In genomic region chr1:173137116-173137515, GRCh38 we compare ENCODE assay signal across 17 cellular contexts.
A peak's percentile ranks its signal among the peaks of the same experiment; 100 is the strongest.
DNase-seq lines count a peak whose midpoint lies in the region; ATAC-seq and TF ChIP-seq lines count a peak whose summit lies in the region.
"Had no signal": no experiment of that assay in that cellular context is flagged by ENCODE, and none has a peak within 500 bp of the region (broad histone marks: within the 10 kb centered on the region; RNA-seq: fewer than 3 reads in every experiment).

No MANE protein-coding gene starts in this region.

- H3K14ac ChIP-seq in IMR-90 (replicated peaks; ENCODE audit: low read depth, low read length), result no peak overlapping the region

- H2BK15ac ChIP-seq in IMR-90 (ENCODE audit: low read depth, low read length), result no peak overlapping the region

- no peak overlapping the region for H2AK9ac ChIP-seq in IMR-90 (replicated peaks; ENCODE audit: low read depth, low read length, poor library complexity)

- intact Hi-C loops in IMR-90 (cut with micrococcal nuclease), result no loop called here

- no peaks in the 10 kb centered on the region for H3K9me3 Mint-ChIP-seq in effector memory CD8-positive, alpha-beta T cell
- no peaks in the 10 kb centered on the region for H3K9me3 Mint-ChIP-seq in stimulated activated naive B cell treated with anti-CD40 and anti-IgM and Interleukin-4, amounts not matched to agents 10 μg/mL and 1 μg/mL and 100 μg/mL, for 72 hours
- H3K9me3 Mint-ChIP-seq: IgD-negative memory B cell had no signal

- WGBS in IMR-90 (ENCODE audit: extremely low coverage in 2 of 2, insufficient read length in 1 of 2), 2 experiments, result no CpG with 5 or more reads among the region's 2 CpGs

- H3K4ac ChIP-seq in IMR-90 (ENCODE audit: low read depth, low read length), result no peak overlapping the region

- no peaks in the 10 kb centered on the region for H3K27me3 ChIP-seq in IMR-90 (ENCODE audit: control insufficient read depth, insufficient read depth, low read length)
- H3K27me3 ChIP-seq: BLaER1 had no signal

- H3K9ac ChIP-seq in IMR-90 (ENCODE audit: low read depth, low read length), result no peak overlapping the region
- H3K9ac ChIP-seq: BLaER1 had no signal

- no peak overlapping the region for H3K27ac ChIP-seq in IMR-90 (ENCODE audit: insufficient read depth, low read length)
- no peak overlapping the region for H3K27ac ChIP-seq in coronary artery
- H3K27ac ChIP-seq: BLaER1 had no signal

- H3K4me2 ChIP-seq in IMR-90 (ENCODE audit: low read depth, low read length), result no peak overlapping the region
- H3K4me2 ChIP-seq: BLaER1 had no signal

- no peak for TF ChIP-seq POLR2A in IMR-90 (IDR thresholded peaks at IDR 0.05; ENCODE audit: low read depth, low read length)

- H4K8ac ChIP-seq in IMR-90 (ENCODE audit: low read depth in 2 of 2, low read length in 2 of 2), result no peak overlapping the region

- H4K5ac ChIP-seq in IMR-90 (ENCODE audit: low read depth, low read length), result no peak overlapping the region

- H3K36me3 Mint-ChIP-seq in effector memory CD8-positive, alpha-beta T cell (ENCODE audit: insufficient read depth), result no peaks in the 10 kb centered on the region
- H3K36me3 Mint-ChIP-seq in stimulated activated naive B cell treated with anti-CD40 and anti-IgM and Interleukin-4, amounts not matched to agents 10 μg/mL and 1 μg/mL and 100 μg/mL, for 72 hours, result no peaks in the 10 kb centered on the region
- H3K36me3 Mint-ChIP-seq: IgD-negative memory B cell had no signal

- H3K56ac ChIP-seq in IMR-90 (ENCODE audit: extremely low read depth, insufficient read depth, low read length), result no peak overlapping the region

- H2AK5ac ChIP-seq in IMR-90 (ENCODE audit: low read depth, low read length), result no peak overlapping the region

- H3K18ac ChIP-seq in IMR-90 (ENCODE audit: low read depth, low read length), result no peak overlapping the region

- H2AFZ ChIP-seq in IMR-90 (replicated peaks; ENCODE audit: low read length, poor library complexity), result no peak overlapping the region

- no peak overlapping the region for H2BK120ac ChIP-seq in IMR-90 (ENCODE audit: low read depth, low read length)

- no peaks in the 10 kb centered on the region for H3K36me3 ChIP-seq in IMR-90 (ENCODE audit: control insufficient read depth, insufficient read depth, low read length)
- H3K36me3 ChIP-seq: BLaER1 had no signal

- CTCF ChIA-PET in IMR-90 (lab: Yijun Ruan, JAX), result no interaction called here

- DNase-seq in IMR-90 (peak; percentile 46), astrocyte of the spinal cord (ENCODE audit: low read depth, low spot score) (peak; percentile 7), fibroblast of peridontal ligament (ENCODE audit: extremely low read depth) (peak; percentile 31), renal cortical epithelial cell (ENCODE audit: low read depth) (peak; percentile 8), NOMO-1 treated with DMSO at 0.1 percent for 48 hours (lab: John Stamatoyannopoulos, UW; ENCODE audit: unreplicated experiment) (no peak), coronary artery (ENCODE audit: low spot score) (no peak)
- DNase-seq in effector memory CD8-positive, alpha-beta T cell, result no peak
- no peak for DNase-seq in stimulated activated naive B cell treated with anti-CD40 and anti-IgM and Interleukin-4, amounts not matched to agents 10 μg/mL and 1 μg/mL and 100 μg/mL, for 72 hours
- DNase-seq: DND-41; GF-D8; Kasumi-1; NCI-H187; NK-92 treated with Interleukin-12 subunit alpha and Interleukin-12 subunit beta, amount 100 ng/mL, for 24 hours; OCI-M1; SIG-M5 had no signal

- BruUV-seq in IMR-90 (replicated peaks; lab: Mats Ljungman, UMichigan), result no TSS peak

- dilution Hi-C loops in IMR-90 (cut with HindIII; ENCODE audit: low sequenced_read_pairs, unreplicated experiment), result no loop called here

- H3K9me1 ChIP-seq in IMR-90 (ENCODE audit: insufficient read depth, low read length), result 0 out of 2 replicates have a peak, but pooled peaks cover 2% of the 10 kb centered on the region

- no peaks in the 10 kb centered on the region for H3K9me3 ChIP-seq in IMR-90 (ENCODE audit: control insufficient read depth, insufficient read depth, low read length)
- H3K9me3 ChIP-seq: BLaER1 had no signal

- H3K4me3 Mint-ChIP-seq in effector memory CD8-positive, alpha-beta T cell, result no peak overlapping the region
- H3K4me3 Mint-ChIP-seq in stimulated activated naive B cell treated with anti-CD40 and anti-IgM and Interleukin-4, amounts not matched to agents 10 μg/mL and 1 μg/mL and 100 μg/mL, for 72 hours, result no peak overlapping the region
- H3K4me3 Mint-ChIP-seq: IgD-negative memory B cell had no signal

- POLR2A ChIA-PET in IMR-90 (lab: Charles Lee; ENCODE audit: unreplicated experiment), result no interaction called here

- no peak overlapping the region for H3K4me3 ChIP-seq in IMR-90 (ENCODE audit: insufficient read depth, low read depth, low read length)
- H3K4me3 ChIP-seq in astrocyte of the spinal cord (ENCODE audit: low read depth, low read length), result no peak overlapping the region
- no peak overlapping the region for H3K4me3 ChIP-seq in coronary artery
- H3K4me3 ChIP-seq: BLaER1 had no signal

- TF ChIP-seq RAD21 in IMR-90 (IDR thresholded peaks at IDR 0.05; ENCODE audit: low read length), result no peak

- no peak overlapping the region for H2BK20ac ChIP-seq in IMR-90 (ENCODE audit: low read depth, low read length)

- H3K79me1 ChIP-seq in IMR-90 (ENCODE audit: low read depth in 1 of 2, low read length in 2 of 2), result no peaks in the 10 kb centered on the region

- TF ChIP-seq CTCF in IMR-90 (conservative IDR thresholded peaks at IDR 0.05; ENCODE audit: low read depth, low read length), result no peak
- no peak for TF ChIP-seq CTCF in astrocyte of the spinal cord (IDR thresholded peaks at IDR 0.05; ENCODE audit: low read depth, low read length)
- TF ChIP-seq CTCF in coronary artery (IDR thresholded peaks at IDR 0.05), result no peak

- H3K4me1 Mint-ChIP-seq in effector memory CD8-positive, alpha-beta T cell (ENCODE audit: low read depth in 2 of 2), result no peaks in the 10 kb centered on the region
- no peaks in the 10 kb centered on the region for H3K4me1 Mint-ChIP-seq in stimulated activated naive B cell treated with anti-CD40 and anti-IgM and Interleukin-4, amounts not matched to agents 10 μg/mL and 1 μg/mL and 100 μg/mL, for 72 hours
- H3K4me1 Mint-ChIP-seq: IgD-negative memory B cell had no signal

- in situ Hi-C loops in IMR-90 (cut with MboI; ENCODE audit: low sequenced_read_pairs) (no loop called here), astrocyte of the spinal cord (cut with HindIII; ENCODE audit: low sequenced_read_pairs) (no loop called here)

- peaks cover 0 to 17% of the 10 kb centered on the region in 2 donors for H3K27me3 Mint-ChIP-seq in effector memory CD8-positive, alpha-beta T cell
- no peaks in the 10 kb centered on the region for H3K27me3 Mint-ChIP-seq in stimulated activated naive B cell treated with anti-CD40 and anti-IgM and Interleukin-4, amounts not matched to agents 10 μg/mL and 1 μg/mL and 100 μg/mL, for 72 hours
- H3K27me3 Mint-ChIP-seq: IgD-negative memory B cell had no signal

- ATAC-seq in IMR-90 (ENCODE audit: low read depth), result no peak
- ATAC-seq in effector memory CD8-positive, alpha-beta T cell (replicated peaks), result no peak
- ATAC-seq in stimulated activated naive B cell treated with anti-CD40 and anti-IgM and Interleukin-4, amounts not matched to agents 10 μg/mL and 1 μg/mL and 100 μg/mL, for 72 hours (replicated peaks), result no peak

- no peak overlapping the region for H3K27ac Mint-ChIP-seq in effector memory CD8-positive, alpha-beta T cell
- H3K27ac Mint-ChIP-seq in stimulated activated naive B cell treated with anti-CD40 and anti-IgM and Interleukin-4, amounts not matched to agents 10 μg/mL and 1 μg/mL and 100 μg/mL, for 72 hours, result no peak overlapping the region
- H3K27ac Mint-ChIP-seq: IgD-negative memory B cell had no signal

- H3K4me1 ChIP-seq in IMR-90 (ENCODE audit: control insufficient read depth, insufficient read depth, low read length), result no peaks in the 10 kb centered on the region; the same call in 1 of the 2 replicates
- H3K4me1 ChIP-seq: BLaER1 had no signal

- H4K91ac ChIP-seq in IMR-90 (ENCODE audit: insufficient read depth, low read depth, low read length), result no peak overlapping the region

- no peaks in the 10 kb centered on the region for H4K20me1 ChIP-seq in IMR-90 (ENCODE audit: insufficient read depth, low read length)
- H4K20me1 ChIP-seq: BLaER1 had no signal

- no peak overlapping the region for H3K23ac ChIP-seq in IMR-90 (ENCODE audit: low read depth, low read length)

- no peak overlapping the region for H2BK5ac ChIP-seq in IMR-90 (ENCODE audit: low read depth, low read length, poor library complexity, severe bottlenecking)

TF ChIP-seq in IMR-90, 13 proteins besides CTCF, POLR2A, EP300 and RAD21:
- TF ChIP-seq CHD1 (IDR thresholded peaks at IDR 0.05; ENCODE audit: low read depth, low read length) (no peak), MAZ (IDR thresholded peaks at IDR 0.05; ENCODE audit: borderline replicate concordance, low read depth, low read length) (no peak), FOS (IDR thresholded peaks at IDR 0.05; ENCODE audit: low read depth, low read length) (no peak), MXI1 (IDR thresholded peaks at IDR 0.05; ENCODE audit: borderline replicate concordance, low read depth, low read length) (no peak), BHLHE40 (IDR thresholded peaks at IDR 0.05; ENCODE audit: low read depth, low read length) (no peak)

Comparison
In these comparisons a context has a peak if more than half of its experiments do, and no peak if none do; other contexts are left out.
1. DNase-seq: peak in IMR-90 (single experiment), astrocyte of the spinal cord (single experiment), fibroblast of peridontal ligament (single experiment) and renal cortical epithelial cell (single experiment); none in effector memory CD8-positive, alpha-beta T cell (0 of 3), stimulated activated naive B cell treated with anti-CD40 and anti-IgM and Interleukin-4, amounts not matched to agents 10 μg/mL and 1 μg/mL and 100 μg/mL, for 72 hours (single experiment), NOMO-1 treated with DMSO at 0.1 percent for 48 hours (single experiment) and coronary artery (single experiment).